1 cellular context compared by ENCODE assay signal in the genomic region with DNA sequence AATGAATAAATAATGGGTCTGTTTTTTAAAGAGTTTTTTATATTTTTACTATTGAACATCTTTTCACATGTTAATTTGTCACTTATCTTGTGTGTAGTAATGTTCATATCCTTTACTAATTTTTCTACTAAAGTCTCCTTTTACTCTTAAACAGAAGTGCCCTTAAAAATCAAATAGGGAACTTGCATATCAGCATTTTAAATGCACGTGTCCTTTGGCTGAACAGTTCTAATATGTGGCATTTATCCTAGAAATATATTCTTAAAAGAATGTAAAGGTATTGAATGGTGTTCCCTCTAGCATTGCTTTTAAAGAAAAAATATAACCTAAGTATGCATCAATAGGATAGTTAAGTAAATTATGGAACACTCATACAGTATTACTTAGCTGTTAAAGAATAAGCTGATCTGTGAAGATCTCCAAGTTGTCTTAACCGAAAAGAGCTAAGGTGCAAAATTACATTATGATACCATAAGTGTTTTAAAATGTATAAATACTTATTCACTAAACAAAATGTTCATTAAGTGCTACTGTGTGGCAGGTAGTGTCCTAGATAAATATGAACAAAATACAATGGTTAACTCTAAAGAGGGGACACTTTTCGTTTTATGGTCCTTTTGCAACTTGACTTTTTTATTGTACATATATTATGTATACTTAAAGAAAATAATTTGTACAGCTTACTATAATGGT.
TF ChIP-seq lines count a peak whose summit lies in the region.

No MANE protein-coding gene starts in this region.

TF ChIP-seq in GM23338, 12 proteins besides CTCF, POLR2A, EP300 and RAD21 (continued from another document):
- TF ChIP-seq, protein P1, sequence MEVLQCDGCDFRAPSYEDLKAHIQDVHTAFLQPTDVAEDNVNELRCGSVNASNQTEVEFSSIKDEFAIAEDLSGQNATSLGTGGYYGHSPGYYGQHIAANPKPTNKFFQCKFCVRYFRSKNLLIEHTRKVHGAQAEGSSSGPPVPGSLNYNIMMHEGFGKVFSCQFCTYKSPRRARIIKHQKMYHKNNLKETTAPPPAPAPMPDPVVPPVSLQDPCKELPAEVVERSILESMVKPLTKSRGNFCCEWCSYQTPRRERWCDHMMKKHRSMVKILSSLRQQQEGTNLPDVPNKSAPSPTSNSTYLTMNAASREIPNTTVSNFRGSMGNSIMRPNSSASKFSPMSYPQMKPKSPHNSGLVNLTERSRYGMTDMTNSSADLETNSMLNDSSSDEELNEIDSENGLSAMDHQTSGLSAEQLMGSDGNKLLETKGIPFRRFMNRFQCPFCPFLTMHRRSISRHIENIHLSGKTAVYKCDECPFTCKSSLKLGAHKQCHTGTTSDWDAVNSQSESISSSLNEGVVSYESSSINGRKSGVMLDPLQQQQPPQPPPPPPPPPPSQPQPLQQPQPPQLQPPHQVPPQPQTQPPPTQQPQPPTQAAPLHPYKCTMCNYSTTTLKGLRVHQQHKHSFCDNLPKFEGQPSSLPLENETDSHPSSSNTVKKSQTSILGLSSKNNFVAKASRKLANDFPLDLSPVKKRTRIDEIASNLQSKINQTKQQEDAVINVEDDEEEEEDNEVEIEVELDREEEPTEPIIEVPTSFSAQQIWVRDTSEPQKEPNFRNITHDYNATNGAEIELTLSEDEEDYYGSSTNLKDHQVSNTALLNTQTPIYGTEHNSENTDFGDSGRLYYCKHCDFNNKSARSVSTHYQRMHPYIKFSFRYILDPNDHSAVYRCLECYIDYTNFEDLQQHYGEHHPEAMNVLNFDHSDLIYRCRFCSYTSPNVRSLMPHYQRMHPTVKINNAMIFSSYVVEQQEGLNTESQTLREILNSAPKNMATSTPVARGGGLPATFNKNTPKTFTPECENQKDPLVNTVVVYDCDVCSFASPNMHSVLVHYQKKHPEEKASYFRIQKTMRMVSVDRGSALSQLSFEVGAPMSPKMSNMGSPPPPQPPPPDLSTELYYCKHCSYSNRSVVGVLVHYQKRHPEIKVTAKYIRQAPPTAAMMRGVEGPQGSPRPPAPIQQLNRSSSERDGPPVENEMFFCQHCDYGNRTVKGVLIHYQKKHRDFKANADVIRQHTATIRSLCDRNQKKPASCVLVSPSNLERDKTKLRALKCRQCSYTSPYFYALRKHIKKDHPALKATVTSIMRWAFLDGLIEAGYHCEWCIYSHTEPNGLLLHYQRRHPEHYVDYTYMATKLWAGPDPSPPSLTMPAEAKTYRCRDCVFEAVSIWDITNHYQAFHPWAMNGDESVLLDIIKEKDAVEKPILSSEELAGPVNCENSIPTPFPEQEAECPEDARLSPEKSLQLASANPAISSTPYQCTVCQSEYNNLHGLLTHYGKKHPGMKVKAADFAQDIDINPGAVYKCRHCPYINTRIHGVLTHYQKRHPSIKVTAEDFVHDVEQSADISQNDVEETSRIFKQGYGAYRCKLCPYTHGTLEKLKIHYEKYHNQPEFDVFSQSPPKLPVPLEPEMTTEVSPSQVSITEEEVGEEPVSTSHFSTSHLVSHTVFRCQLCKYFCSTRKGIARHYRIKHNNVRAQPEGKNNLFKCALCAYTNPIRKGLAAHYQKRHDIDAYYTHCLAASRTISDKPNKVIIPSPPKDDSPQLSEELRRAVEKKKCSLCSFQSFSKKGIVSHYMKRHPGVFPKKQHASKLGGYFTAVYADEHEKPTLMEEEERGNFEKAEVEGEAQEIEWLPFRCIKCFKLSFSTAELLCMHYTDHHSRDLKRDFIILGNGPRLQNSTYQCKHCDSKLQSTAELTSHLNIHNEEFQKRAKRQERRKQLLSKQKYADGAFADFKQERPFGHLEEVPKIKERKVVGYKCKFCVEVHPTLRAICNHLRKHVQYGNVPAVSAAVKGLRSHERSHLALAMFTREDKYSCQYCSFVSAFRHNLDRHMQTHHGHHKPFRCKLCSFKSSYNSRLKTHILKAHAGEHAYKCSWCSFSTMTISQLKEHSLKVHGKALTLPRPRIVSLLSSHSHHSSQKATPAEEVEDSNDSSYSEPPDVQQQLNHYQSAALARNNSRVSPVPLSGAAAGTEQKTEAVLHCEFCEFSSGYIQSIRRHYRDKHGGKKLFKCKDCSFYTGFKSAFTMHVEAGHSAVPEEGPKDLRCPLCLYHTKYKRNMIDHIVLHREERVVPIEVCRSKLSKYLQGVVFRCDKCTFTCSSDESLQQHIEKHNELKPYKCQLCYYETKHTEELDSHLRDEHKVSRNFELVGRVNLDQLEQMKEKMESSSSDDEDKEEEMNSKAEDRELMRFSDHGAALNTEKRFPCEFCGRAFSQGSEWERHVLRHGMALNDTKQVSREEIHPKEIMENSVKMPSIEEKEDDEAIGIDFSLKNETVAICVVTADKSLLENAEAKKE (CRISPR knock-in tag; IDR thresholded peaks at IDR 0.05): no peak
